1 cellular context compared by ENCODE assay signal in the genomic region with DNA sequence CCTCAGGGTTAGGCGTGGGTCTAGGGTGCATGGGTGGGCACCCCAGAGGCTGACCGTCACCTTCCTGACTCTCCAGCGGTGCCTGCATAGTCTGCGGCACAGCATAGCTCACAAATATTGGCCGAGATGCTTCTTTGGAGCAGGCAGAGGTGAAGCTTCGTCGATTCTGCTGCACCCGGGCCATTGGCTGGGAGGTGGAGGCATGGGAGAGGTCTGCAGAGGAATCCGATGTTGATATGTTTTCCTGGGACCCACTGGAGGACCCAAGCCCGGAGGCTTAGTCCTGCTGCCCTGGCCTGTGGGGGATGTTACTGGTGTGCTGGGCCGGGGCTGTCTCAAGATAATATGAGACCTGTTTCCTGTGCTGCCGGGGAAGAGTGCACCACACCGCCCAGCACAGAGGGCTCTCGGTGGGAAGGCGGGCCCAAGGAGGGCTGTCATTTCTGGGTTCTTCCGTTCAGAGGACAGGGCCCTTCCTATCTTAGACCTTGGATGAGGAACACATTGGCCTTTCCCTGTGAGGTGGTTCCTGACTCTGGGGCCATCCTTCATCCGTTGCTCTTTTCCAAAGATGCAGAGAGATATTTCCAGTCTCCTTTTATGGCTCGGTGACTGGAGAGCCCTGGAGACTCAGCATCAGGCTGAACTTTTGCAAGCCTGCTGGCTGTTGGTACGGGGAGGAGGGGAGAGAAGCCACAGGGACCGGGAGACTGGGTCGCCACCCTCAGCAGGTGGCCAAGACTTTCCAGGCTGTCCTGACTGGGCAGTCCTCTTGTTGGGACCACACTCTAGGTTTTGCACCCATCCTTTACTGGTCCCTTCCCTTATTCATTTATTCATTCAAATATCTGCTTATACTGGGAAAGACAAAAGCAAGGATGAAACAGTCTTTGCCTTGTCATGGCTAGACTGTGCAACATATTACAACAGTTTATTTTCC.
TF ChIP-seq lines count a peak whose summit lies in the region.

No MANE protein-coding gene starts in this region.

TF ChIP-seq in H1, 55 proteins besides CTCF, POLR2A, EP300 and RAD21:
- no peak for TF ChIP-seq SIRT6 (IDR thresholded peaks at IDR 0.05; ENCODE audit: low read length)
- TF ChIP-seq CBX5 (IDR thresholded peaks at IDR 0.05; ENCODE audit: low read depth, low read length): no peak
